In genomic region chr3:56621686-56622085, GRCh38 we compare ENCODE assay signal across 14 cellular contexts.
A peak's percentile ranks its signal among the peaks of the same experiment; 100 is the strongest.
DNase-seq lines count a peak whose midpoint lies in the region; ATAC-seq and TF ChIP-seq lines count a peak whose summit lies in the region.
"Had no signal": no experiment of that assay in that cellular context is flagged by ENCODE, and none has a peak within 500 bp of the region (broad histone marks: within the 10 kb centered on the region; RNA-seq: fewer than 3 reads in every experiment).

No MANE protein-coding gene starts in this region.

- H3K36me3 ChIP-seq in RWPE2 (ENCODE audit: low read depth) (peaks cover 93% of the 10 kb centered on the region), thyroid gland (peaks cover 47% of the 10 kb centered on the region in 2 donors)

- no peaks in the 10 kb centered on the region for H3K9me3 Mint-ChIP-seq in activated naive CD8-positive, alpha-beta T cell (ENCODE audit: low read depth)
- no peaks in the 10 kb centered on the region for H3K9me3 Mint-ChIP-seq in activated naive CD8-positive, alpha-beta T cell treated with anti-CD3 and anti-CD28 coated beads, Interleukin-2, amount 50 U/mL, for 24 hours
- H3K9me3 Mint-ChIP-seq: dendritic cell treated with granulocyte-macrophage colony-stimulating factor and Interleukin-4, amounts not matched to agents 40 ng/mL and 50 ng/mL, for 4 days had no signal

- no peak for DNase-seq in activated naive CD8-positive, alpha-beta T cell treated with anti-CD3 and anti-CD28 coated beads, Interleukin-2, amount 50 U/mL, for 24 hours
- DNase-seq in RWPE2 (ENCODE audit: low spot score), result no peak
- DNase-seq in left kidney (ENCODE audit: low read depth, low spot score), result peak; percentile 33
- DNase-seq in thyroid gland, result peak; percentile 21 to 35
- no peak for DNase-seq in activated CD4-positive, alpha-beta T cell treated with anti-CD3 and anti-CD28 coated beads, Interleukin-2, amount 50 U/mL, for 1 hour
- DNase-seq in hypothalamus (lab: John Stamatoyannopoulos, UW), result no peak
- DNase-seq: activated naive CD4-positive, alpha-beta T cell; esophagus squamous epithelium; mesendoderm; NCI-H345 had no signal

- peaks cover 19% of the 10 kb centered on the region for H3K36me3 Mint-ChIP-seq in activated naive CD8-positive, alpha-beta T cell
- peaks cover 63% of the 10 kb centered on the region for H3K36me3 Mint-ChIP-seq in activated naive CD8-positive, alpha-beta T cell treated with anti-CD3 and anti-CD28 coated beads, Interleukin-2, amount 50 U/mL, for 24 hours (ENCODE audit: low read depth)

- H3K27ac ChIP-seq in RWPE2 (ENCODE audit: poor library complexity, severe bottlenecking), result no peak overlapping the region
- peak overlapping the region; percentile 48 to 72 (median 61) for H3K27ac ChIP-seq in thyroid gland

- TF ChIP-seq CTCF in RWPE2 (IDR thresholded peaks at IDR 0.05; ENCODE audit: poor library complexity, severe bottlenecking) (no peak), thyroid gland (IDR thresholded peaks at IDR 0.05) (no peak)

- H3K9me3 ChIP-seq in RWPE2 (ENCODE audit: severe bottlenecking) (no peaks in the 10 kb centered on the region), thyroid gland (no peaks in the 10 kb centered on the region)
- H3K9me3 ChIP-seq: esophagus squamous epithelium had no signal

- H3K4me3 Mint-ChIP-seq in activated naive CD8-positive, alpha-beta T cell, result no peak overlapping the region
- H3K4me3 Mint-ChIP-seq in activated naive CD8-positive, alpha-beta T cell treated with anti-CD3 and anti-CD28 coated beads, Interleukin-2, amount 50 U/mL, for 24 hours, result no peak overlapping the region
- H3K4me3 Mint-ChIP-seq: dendritic cell treated with granulocyte-macrophage colony-stimulating factor and Interleukin-4, amounts not matched to agents 40 ng/mL and 50 ng/mL, for 4 days had no signal

- ATAC-seq in activated naive CD8-positive, alpha-beta T cell treated with anti-CD3 and anti-CD28 coated beads, Interleukin-2, amount 50 U/mL, for 24 hours, result no peak
- ATAC-seq in RWPE2 (ENCODE audit: low read depth) (peak; percentile 58; the same call in 2 of the 3 replicates), HG03135 (IDR thresholded peaks at IDR 0.05; ENCODE audit: unreplicated experiment) (no peak)
- ATAC-seq: HCT116 had no signal

- H3K4me3 ChIP-seq in RWPE2 (ENCODE audit: severe bottlenecking) (no peak overlapping the region), thyroid gland (replicated peaks in 1 of 3) (no peak overlapping the region)
- H3K4me3 ChIP-seq: esophagus squamous epithelium had no signal

- H3K27me3 Mint-ChIP-seq in activated naive CD8-positive, alpha-beta T cell, result no peaks in the 10 kb centered on the region
- no peaks in the 10 kb centered on the region for H3K27me3 Mint-ChIP-seq in activated naive CD8-positive, alpha-beta T cell treated with anti-CD3 and anti-CD28 coated beads, Interleukin-2, amount 50 U/mL, for 24 hours
- H3K27me3 Mint-ChIP-seq: dendritic cell treated with granulocyte-macrophage colony-stimulating factor and Interleukin-4, amounts not matched to agents 40 ng/mL and 50 ng/mL, for 4 days had no signal

- intact Hi-C loops in thyroid gland (cut with DNase I), result no loop called here

- H3K27me3 ChIP-seq in RWPE2 (ENCODE audit: insufficient read depth, poor library complexity, severe bottlenecking), result no peaks in the 10 kb centered on the region
- H3K27me3 ChIP-seq in thyroid gland, result no peaks in the 10 kb centered on the region
- H3K27me3 ChIP-seq: esophagus squamous epithelium had no signal

- no peak for TF ChIP-seq POLR2A in thyroid gland (IDR thresholded peaks at IDR 0.05)

- H3K4me1 Mint-ChIP-seq in activated naive CD8-positive, alpha-beta T cell (ENCODE audit: low read depth), result peaks cover 3% of the 10 kb centered on the region
- peaks cover 4% of the 10 kb centered on the region for H3K4me1 Mint-ChIP-seq in activated naive CD8-positive, alpha-beta T cell treated with anti-CD3 and anti-CD28 coated beads, Interleukin-2, amount 50 U/mL, for 24 hours

- peak overlapping the region; percentile 72 for H3K27ac Mint-ChIP-seq in activated naive CD8-positive, alpha-beta T cell
- no peak overlapping the region for H3K27ac Mint-ChIP-seq in activated naive CD8-positive, alpha-beta T cell treated with anti-CD3 and anti-CD28 coated beads, Interleukin-2, amount 50 U/mL, for 24 hours

- WGBS in thyroid gland, 2 donors, result 36 to 43% methylated on average over 3 of the region's 3 CpGs

- H3K4me1 ChIP-seq in RWPE2 (ENCODE audit: insufficient read depth, poor library complexity, severe bottlenecking) (no peaks in the 10 kb centered on the region), thyroid gland (peaks cover 4 to 14% of the 10 kb centered on the region in 2 donors)

Comparison
In these comparisons a context has a peak if more than half of its experiments do, and no peak if none do; other contexts are left out.
1. DNase-seq: peak in left kidney (single experiment) and thyroid gland (2 of 2); none in activated naive CD8-positive, alpha-beta T cell treated with anti-CD3 and anti-CD28 coated beads, Interleukin-2, amount 50 U/mL, for 24 hours (single experiment), RWPE2 (single experiment), activated CD4-positive, alpha-beta T cell treated with anti-CD3 and anti-CD28 coated beads, Interleukin-2, amount 50 U/mL, for 1 hour (single experiment) and hypothalamus (0 of 51).